Comparison of ENCODE assay signal across 1 cellular context in the genomic region with DNA sequence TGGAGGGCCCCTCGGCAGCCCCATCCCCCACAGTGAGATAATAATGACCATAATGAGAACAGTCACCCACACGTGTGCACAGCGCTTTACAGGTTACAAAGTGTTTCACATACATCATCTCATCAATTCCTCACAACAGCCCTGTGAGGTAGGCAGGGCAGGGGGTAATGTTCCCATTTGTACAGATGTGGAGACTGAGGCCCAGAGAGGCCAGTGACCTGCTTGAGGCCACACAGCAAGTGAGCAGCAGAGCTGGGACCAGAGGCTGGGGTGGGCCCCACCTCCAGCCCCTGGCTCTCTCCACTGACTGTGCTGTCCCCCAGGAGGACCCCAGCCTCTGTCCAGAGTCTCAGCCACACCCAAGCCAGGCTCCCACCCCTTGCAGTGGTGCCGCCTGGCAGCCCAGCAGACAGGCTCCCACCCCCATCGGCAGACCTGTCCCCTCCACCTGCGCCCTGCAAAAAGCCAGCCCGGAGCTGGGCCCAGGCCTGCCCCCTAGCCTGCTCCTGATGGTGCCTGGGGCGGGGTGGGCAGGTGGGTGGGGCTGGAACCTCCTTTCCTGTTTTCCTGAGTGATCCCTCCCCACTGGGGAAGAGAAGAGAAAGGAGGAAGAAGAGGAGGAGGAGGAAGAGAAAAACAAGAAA.
A peak's percentile ranks its signal among the peaks of the same experiment; 100 is the strongest.
TF ChIP-seq lines count a peak whose summit lies in the region.

No MANE protein-coding gene starts in this region.

TF ChIP-seq in K562, 482 proteins besides CTCF, POLR2A, EP300 and RAD21 (continued from another document and continues in another):
- TF ChIP-seq, protein P1, sequence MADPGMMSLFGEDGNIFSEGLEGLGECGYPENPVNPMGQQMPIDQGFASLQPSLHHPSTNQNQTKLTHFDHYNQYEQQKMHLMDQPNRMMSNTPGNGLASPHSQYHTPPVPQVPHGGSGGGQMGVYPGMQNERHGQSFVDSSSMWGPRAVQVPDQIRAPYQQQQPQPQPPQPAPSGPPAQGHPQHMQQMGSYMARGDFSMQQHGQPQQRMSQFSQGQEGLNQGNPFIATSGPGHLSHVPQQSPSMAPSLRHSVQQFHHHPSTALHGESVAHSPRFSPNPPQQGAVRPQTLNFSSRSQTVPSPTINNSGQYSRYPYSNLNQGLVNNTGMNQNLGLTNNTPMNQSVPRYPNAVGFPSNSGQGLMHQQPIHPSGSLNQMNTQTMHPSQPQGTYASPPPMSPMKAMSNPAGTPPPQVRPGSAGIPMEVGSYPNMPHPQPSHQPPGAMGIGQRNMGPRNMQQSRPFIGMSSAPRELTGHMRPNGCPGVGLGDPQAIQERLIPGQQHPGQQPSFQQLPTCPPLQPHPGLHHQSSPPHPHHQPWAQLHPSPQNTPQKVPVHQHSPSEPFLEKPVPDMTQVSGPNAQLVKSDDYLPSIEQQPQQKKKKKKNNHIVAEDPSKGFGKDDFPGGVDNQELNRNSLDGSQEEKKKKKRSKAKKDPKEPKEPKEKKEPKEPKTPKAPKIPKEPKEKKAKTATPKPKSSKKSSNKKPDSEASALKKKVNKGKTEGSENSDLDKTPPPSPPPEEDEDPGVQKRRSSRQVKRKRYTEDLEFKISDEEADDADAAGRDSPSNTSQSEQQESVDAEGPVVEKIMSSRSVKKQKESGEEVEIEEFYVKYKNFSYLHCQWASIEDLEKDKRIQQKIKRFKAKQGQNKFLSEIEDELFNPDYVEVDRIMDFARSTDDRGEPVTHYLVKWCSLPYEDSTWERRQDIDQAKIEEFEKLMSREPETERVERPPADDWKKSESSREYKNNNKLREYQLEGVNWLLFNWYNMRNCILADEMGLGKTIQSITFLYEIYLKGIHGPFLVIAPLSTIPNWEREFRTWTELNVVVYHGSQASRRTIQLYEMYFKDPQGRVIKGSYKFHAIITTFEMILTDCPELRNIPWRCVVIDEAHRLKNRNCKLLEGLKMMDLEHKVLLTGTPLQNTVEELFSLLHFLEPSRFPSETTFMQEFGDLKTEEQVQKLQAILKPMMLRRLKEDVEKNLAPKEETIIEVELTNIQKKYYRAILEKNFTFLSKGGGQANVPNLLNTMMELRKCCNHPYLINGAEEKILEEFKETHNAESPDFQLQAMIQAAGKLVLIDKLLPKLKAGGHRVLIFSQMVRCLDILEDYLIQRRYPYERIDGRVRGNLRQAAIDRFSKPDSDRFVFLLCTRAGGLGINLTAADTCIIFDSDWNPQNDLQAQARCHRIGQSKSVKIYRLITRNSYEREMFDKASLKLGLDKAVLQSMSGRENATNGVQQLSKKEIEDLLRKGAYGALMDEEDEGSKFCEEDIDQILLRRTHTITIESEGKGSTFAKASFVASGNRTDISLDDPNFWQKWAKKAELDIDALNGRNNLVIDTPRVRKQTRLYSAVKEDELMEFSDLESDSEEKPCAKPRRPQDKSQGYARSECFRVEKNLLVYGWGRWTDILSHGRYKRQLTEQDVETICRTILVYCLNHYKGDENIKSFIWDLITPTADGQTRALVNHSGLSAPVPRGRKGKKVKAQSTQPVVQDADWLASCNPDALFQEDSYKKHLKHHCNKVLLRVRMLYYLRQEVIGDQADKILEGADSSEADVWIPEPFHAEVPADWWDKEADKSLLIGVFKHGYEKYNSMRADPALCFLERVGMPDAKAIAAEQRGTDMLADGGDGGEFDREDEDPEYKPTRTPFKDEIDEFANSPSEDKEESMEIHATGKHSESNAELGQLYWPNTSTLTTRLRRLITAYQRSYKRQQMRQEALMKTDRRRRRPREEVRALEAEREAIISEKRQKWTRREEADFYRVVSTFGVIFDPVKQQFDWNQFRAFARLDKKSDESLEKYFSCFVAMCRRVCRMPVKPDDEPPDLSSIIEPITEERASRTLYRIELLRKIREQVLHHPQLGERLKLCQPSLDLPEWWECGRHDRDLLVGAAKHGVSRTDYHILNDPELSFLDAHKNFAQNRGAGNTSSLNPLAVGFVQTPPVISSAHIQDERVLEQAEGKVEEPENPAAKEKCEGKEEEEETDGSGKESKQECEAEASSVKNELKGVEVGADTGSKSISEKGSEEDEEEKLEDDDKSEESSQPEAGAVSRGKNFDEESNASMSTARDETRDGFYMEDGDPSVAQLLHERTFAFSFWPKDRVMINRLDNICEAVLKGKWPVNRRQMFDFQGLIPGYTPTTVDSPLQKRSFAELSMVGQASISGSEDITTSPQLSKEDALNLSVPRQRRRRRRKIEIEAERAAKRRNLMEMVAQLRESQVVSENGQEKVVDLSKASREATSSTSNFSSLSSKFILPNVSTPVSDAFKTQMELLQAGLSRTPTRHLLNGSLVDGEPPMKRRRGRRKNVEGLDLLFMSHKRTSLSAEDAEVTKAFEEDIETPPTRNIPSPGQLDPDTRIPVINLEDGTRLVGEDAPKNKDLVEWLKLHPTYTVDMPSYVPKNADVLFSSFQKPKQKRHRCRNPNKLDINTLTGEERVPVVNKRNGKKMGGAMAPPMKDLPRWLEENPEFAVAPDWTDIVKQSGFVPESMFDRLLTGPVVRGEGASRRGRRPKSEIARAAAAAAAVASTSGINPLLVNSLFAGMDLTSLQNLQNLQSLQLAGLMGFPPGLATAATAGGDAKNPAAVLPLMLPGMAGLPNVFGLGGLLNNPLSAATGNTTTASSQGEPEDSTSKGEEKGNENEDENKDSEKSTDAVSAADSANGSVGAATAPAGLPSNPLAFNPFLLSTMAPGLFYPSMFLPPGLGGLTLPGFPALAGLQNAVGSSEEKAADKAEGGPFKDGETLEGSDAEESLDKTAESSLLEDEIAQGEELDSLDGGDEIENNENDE (IDR thresholded peaks at IDR 0.05; ENCODE audit: low read depth, low read length), result no peak
- TF ChIP-seq, protein P2, sequence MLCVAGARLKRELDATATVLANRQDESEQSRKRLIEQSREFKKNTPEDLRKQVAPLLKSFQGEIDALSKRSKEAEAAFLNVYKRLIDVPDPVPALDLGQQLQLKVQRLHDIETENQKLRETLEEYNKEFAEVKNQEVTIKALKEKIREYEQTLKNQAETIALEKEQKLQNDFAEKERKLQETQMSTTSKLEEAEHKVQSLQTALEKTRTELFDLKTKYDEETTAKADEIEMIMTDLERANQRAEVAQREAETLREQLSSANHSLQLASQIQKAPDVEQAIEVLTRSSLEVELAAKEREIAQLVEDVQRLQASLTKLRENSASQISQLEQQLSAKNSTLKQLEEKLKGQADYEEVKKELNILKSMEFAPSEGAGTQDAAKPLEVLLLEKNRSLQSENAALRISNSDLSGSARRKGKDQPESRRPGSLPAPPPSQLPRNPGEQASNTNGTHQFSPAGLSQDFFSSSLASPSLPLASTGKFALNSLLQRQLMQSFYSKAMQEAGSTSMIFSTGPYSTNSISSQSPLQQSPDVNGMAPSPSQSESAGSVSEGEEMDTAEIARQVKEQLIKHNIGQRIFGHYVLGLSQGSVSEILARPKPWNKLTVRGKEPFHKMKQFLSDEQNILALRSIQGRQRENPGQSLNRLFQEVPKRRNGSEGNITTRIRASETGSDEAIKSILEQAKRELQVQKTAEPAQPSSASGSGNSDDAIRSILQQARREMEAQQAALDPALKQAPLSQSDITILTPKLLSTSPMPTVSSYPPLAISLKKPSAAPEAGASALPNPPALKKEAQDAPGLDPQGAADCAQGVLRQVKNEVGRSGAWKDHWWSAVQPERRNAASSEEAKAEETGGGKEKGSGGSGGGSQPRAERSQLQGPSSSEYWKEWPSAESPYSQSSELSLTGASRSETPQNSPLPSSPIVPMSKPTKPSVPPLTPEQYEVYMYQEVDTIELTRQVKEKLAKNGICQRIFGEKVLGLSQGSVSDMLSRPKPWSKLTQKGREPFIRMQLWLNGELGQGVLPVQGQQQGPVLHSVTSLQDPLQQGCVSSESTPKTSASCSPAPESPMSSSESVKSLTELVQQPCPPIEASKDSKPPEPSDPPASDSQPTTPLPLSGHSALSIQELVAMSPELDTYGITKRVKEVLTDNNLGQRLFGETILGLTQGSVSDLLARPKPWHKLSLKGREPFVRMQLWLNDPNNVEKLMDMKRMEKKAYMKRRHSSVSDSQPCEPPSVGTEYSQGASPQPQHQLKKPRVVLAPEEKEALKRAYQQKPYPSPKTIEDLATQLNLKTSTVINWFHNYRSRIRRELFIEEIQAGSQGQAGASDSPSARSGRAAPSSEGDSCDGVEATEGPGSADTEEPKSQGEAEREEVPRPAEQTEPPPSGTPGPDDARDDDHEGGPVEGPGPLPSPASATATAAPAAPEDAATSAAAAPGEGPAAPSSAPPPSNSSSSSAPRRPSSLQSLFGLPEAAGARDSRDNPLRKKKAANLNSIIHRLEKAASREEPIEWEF (CRISPR knock-in tag; IDR thresholded peaks at IDR 0.05), result no peak
- TF ChIP-seq, protein P3, sequence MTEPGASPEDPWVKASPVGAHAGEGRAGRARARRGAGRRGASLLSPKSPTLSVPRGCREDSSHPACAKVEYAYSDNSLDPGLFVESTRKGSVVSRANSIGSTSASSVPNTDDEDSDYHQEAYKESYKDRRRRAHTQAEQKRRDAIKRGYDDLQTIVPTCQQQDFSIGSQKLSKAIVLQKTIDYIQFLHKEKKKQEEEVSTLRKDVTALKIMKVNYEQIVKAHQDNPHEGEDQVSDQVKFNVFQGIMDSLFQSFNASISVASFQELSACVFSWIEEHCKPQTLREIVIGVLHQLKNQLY (CRISPR knock-in tag; conservative IDR thresholded peaks at IDR 0.05), result no peak
- TF ChIP-seq KLF6 (CRISPR knock-in tag; IDR thresholded peaks at IDR 0.05; ENCODE audit: borderline replicate concordance) (no peak), MCM5 (IDR thresholded peaks at IDR 0.05; ENCODE audit: low read depth) (no peak), ZNF133 (CRISPR knock-in tag; IDR thresholded peaks at IDR 0.05) (no peak), RUNX1 (IDR thresholded peaks at IDR 0.05; ENCODE audit: low read depth) (no peak), ZFP30 (CRISPR knock-in tag; IDR thresholded peaks at IDR 0.05; ENCODE audit: borderline replicate concordance) (no peak), NFXL1 (CRISPR knock-in tag; IDR thresholded peaks at IDR 0.05) (no peak), ZNF561 (CRISPR knock-in tag; conservative IDR thresholded peaks at IDR 0.05) (no peak), RCOR1 (IDR thresholded peaks at IDR 0.05; ENCODE audit: borderline replicate concordance in 1 of 2, low read depth in 2 of 2, low read length in 2 of 2) (peak in 1 of 2 experiments; percentile 47; a peak in 1 of 4 replicates), IRF2 (CRISPR knock-in tag; IDR thresholded peaks at IDR 0.05) (no peak), KLF10 (CRISPR knock-in tag; IDR thresholded peaks at IDR 0.05) (no peak), E2F5 (CRISPR knock-in tag; IDR thresholded peaks at IDR 0.05) (no peak), ZFP36 (IDR thresholded peaks at IDR 0.05; ENCODE audit: low read depth, low read length, partially characterized antibody) (peak; percentile 27), RBBP5 (IDR thresholded peaks at IDR 0.05; ENCODE audit: borderline replicate concordance, insufficient read depth, low read length, poor library complexity, severe bottlenecking) (no peak), XRCC4 (IDR thresholded peaks at IDR 0.05; ENCODE audit: extremely low read depth, insufficient read depth, insufficient read length) (no peak), BRF2 (IDR thresholded peaks at IDR 0.05; ENCODE audit: borderline replicate concordance, insufficient read depth, insufficient read length) (no peak), UBTF (IDR thresholded peaks at IDR 0.05; ENCODE audit: borderline replicate concordance in 1 of 2, low read depth in 2 of 2, low read length in 2 of 2) (no peak), POLR3G (IDR thresholded peaks at IDR 0.05; ENCODE audit: extremely low read depth, insufficient read length, insufficient replicate concordance) (no peak), EZH2 (IDR thresholded peaks at IDR 0.05; ENCODE audit: borderline replicate concordance, low read depth, low read length) (no peak), PYGO2 (tag; IDR thresholded peaks at IDR 0.05) (no peak), HNRNPK (IDR thresholded peaks at IDR 0.05; ENCODE audit: low read depth, low read length, poor library complexity, severe bottlenecking) (no peak)
- TF ChIP-seq, protein P4, sequence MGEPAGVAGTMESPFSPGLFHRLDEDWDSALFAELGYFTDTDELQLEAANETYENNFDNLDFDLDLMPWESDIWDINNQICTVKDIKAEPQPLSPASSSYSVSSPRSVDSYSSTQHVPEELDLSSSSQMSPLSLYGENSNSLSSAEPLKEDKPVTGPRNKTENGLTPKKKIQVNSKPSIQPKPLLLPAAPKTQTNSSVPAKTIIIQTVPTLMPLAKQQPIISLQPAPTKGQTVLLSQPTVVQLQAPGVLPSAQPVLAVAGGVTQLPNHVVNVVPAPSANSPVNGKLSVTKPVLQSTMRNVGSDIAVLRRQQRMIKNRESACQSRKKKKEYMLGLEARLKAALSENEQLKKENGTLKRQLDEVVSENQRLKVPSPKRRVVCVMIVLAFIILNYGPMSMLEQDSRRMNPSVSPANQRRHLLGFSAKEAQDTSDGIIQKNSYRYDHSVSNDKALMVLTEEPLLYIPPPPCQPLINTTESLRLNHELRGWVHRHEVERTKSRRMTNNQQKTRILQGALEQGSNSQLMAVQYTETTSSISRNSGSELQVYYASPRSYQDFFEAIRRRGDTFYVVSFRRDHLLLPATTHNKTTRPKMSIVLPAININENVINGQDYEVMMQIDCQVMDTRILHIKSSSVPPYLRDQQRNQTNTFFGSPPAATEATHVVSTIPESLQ (CRISPR knock-in tag; IDR thresholded peaks at IDR 0.05), result no peak
